In the genomic region with DNA sequence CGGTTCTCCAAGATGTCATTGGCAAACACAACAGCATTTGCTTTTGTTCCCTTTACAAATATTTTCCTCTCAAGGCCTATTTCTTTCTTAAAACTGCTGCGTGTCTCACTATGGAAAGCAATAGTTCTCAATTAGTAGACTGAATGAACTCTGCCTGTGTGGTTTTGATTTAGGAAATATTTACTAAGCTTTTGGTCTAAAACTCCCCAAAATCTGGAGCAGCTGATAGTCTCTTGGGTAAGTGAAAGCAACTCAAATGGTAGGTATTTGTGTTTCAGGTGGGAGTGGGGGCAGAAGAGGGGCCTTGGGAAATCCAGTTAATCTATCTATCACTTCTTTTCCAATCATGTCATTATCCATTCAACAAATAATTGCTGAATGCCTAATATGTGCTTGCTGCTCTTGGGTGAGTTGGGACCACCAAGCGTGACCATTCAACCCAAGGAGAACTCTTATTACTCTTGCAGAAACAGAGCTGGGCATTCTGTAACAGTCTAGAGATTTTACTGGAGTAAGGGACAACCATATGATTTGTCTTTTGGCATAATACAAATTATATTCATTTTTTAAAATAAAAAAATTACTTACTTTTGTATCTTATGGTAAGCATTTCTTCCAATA, we compare ENCODE assay signal across 1 cellular context.
TF ChIP-seq lines count a peak whose summit lies in the region.

No MANE protein-coding gene starts in this region.

TF ChIP-seq in GM12878, 131 proteins besides CTCF, POLR2A, EP300 and RAD21:
- TF ChIP-seq, protein P1, sequence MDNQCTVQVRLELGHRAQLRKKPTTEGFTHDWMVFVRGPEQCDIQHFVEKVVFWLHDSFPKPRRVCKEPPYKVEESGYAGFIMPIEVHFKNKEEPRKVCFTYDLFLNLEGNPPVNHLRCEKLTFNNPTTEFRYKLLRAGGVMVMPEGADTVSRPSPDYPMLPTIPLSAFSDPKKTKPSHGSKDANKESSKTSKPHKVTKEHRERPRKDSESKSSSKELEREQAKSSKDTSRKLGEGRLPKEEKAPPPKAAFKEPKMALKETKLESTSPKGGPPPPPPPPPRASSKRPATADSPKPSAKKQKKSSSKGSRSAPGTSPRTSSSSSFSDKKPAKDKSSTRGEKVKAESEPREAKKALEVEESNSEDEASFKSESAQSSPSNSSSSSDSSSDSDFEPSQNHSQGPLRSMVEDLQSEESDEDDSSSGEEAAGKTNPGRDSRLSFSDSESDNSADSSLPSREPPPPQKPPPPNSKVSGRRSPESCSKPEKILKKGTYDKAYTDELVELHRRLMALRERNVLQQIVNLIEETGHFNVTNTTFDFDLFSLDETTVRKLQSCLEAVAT (IDR thresholded peaks at IDR 0.05), result no peak
- TF ChIP-seq ZNF24 (IDR thresholded peaks at IDR 0.05), result no peak
- TF ChIP-seq ZNF217 (IDR thresholded peaks at IDR 0.05), result no peak
- TF ChIP-seq, protein P2, sequence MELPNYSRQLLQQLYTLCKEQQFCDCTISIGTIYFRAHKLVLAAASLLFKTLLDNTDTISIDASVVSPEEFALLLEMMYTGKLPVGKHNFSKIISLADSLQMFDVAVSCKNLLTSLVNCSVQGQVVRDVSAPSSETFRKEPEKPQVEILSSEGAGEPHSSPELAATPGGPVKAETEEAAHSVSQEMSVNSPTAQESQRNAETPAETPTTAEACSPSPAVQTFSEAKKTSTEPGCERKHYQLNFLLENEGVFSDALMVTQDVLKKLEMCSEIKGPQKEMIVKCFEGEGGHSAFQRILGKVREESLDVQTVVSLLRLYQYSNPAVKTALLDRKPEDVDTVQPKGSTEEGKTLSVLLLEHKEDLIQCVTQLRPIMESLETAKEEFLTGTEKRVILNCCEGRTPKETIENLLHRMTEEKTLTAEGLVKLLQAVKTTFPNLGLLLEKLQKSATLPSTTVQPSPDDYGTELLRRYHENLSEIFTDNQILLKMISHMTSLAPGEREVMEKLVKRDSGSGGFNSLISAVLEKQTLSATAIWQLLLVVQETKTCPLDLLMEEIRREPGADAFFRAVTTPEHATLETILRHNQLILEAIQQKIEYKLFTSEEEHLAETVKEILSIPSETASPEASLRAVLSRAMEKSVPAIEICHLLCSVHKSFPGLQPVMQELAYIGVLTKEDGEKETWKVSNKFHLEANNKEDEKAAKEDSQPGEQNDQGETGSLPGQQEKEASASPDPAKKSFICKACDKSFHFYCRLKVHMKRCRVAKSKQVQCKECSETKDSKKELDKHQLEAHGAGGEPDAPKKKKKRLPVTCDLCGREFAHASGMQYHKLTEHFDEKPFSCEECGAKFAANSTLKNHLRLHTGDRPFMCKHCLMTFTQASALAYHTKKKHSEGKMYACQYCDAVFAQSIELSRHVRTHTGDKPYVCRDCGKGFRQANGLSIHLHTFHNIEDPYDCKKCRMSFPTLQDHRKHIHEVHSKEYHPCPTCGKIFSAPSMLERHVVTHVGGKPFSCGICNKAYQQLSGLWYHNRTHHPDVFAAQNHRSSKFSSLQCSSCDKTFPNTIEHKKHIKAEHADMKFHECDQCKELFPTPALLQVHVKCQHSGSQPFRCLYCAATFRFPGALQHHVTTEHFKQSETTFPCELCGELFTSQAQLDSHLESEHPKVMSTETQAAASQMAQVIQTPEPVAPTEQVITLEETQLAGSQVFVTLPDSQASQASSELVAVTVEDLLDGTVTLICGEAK (IDR thresholded peaks at IDR 0.05; ENCODE audit: borderline replicate concordance), result no peak
- peak; percentile 92 for TF ChIP-seq PAX5 (IDR thresholded peaks at IDR 0.05; ENCODE audit: borderline replicate concordance, low read depth, low read length)
- TF ChIP-seq TCF12 (IDR thresholded peaks at IDR 0.05; ENCODE audit: low read depth, low read length), result no peak
- TF ChIP-seq STAT3 (IDR thresholded peaks at IDR 0.05; ENCODE audit: low read depth, low read length), result no peak
